Comparison of ENCODE assay signal across 8 cellular contexts in genomic region chr2:36785179-36785795, GRCh38.
DNase-seq lines count a peak whose midpoint lies in the region; ATAC-seq and TF ChIP-seq lines count a peak whose summit lies in the region.

No MANE protein-coding gene starts in this region.

- H3K9me3 Mint-ChIP-seq in Calu3 (ENCODE audit: low read depth, unreplicated experiment), result no peaks in the 10 kb centered on the region

- H3K27me3 ChIP-seq in vagina, result no peaks in the 10 kb centered on the region

- ATAC-seq in GM21526 (IDR thresholded peaks at IDR 0.05; ENCODE audit: low FRiP score, unreplicated experiment), result peak; percentile 68

- no peak for TF ChIP-seq POLR2A in vagina (IDR thresholded peaks at IDR 0.05)

- H3K9me3 ChIP-seq in vagina, result no peaks in the 10 kb centered on the region

- no peaks in the 10 kb centered on the region for H3K4me1 Mint-ChIP-seq in Calu3 (ENCODE audit: low read depth, unreplicated experiment)

- no peak overlapping the region for H3K4me3 ChIP-seq in vagina

- peaks cover 66% of the 10 kb centered on the region for H3K27me3 Mint-ChIP-seq in Calu3 (ENCODE audit: unreplicated experiment)

- no peaks in the 10 kb centered on the region for H3K36me3 ChIP-seq in vagina

- BruUV-seq in Calu3 (replicated peaks; lab: Mats Ljungman, UMichigan), result no TSS peak

- DNase-seq in Calu3, result peak; percentile 77
- peak; percentile 68 for DNase-seq in KG1 (lab: John Stamatoyannopoulos, UW)
- peak; percentile 63 for DNase-seq in RPMI8226
- DNase-seq in activated T-helper 9 cell treated with anti-CD3 and anti-CD28 coated beads, Interleukin-2, amount 50 U/mL, for 16 hours (ENCODE audit: low read depth), result peak; percentile 36
- DNase-seq in globus pallidus (ENCODE audit: low spot score), result peak; percentile 48
- peak; percentile 53 for DNase-seq in pons (ENCODE audit: low spot score)
- no peak for DNase-seq in vagina (ENCODE audit: extremely low spot score in 2 of 2)

- H3K36me3 Mint-ChIP-seq in Calu3 (ENCODE audit: insufficient read depth, unreplicated experiment), result no peaks in the 10 kb centered on the region

- CTCF ChIA-PET in Calu3 (lab: Charles Lee), result interaction anchor here (0.7 to 1.5 kb wide), 5 partner anchors 8 to 214 kb away, joined by 3 to 4 read pairs (median 3); no protein-coding TSS in a partner anchor

- peaks cover 3% of the 10 kb centered on the region for H3K4me1 ChIP-seq in vagina

- intact Hi-C loops in Calu3 (cut with micrococcal nuclease; ENCODE audit: unreplicated experiment) (loop anchor here (10.0 kb wide), 2 partner anchors 230 to 430 kb away; partner anchors contain the start of gene CRIM1), vagina (cut with DNase I) (loop anchor here (10.0 kb wide), 1 partner anchor 430 kb away; the partner anchor contains the start of gene CRIM1)

- H3K4me3 Mint-ChIP-seq in Calu3 (ENCODE audit: low read depth, unreplicated experiment), result no peak overlapping the region

- TF ChIP-seq CTCF in Calu3 (IDR thresholded peaks at IDR 0.05; ENCODE audit: unreplicated experiment) (peak; percentile 95), vagina (IDR thresholded peaks at IDR 0.05) (peak; percentile 67 to 88 (median 87))

- H3K27ac ChIP-seq in vagina, result no peak overlapping the region

- H3K27ac Mint-ChIP-seq in Calu3 (ENCODE audit: unreplicated experiment), result no peak overlapping the region

Comparison
In these comparisons a context has a peak if more than half of its experiments do, and no peak if none do; other contexts are left out.
1. DNase-seq: peak in Calu3 (single experiment), KG1 (single experiment), RPMI8226 (single experiment), activated T-helper 9 cell treated with anti-CD3 and anti-CD28 coated beads, Interleukin-2, amount 50 U/mL, for 16 hours (single experiment), globus pallidus (single experiment) and pons (single experiment); none in vagina (0 of 2).